Comparison of ENCODE assay signal across 9 cellular contexts in genomic region chr11:47143322-47143721, GRCh38. TPM values are rescaled to one million over a fixed set of nuclear protein-coding genes. Genes with fewer than 3 reads are reported as not detected.
DNase-seq lines count a peak whose midpoint lies in the region; ATAC-seq and TF ChIP-seq lines count a peak whose summit lies in the region.
"Had no signal": no experiment of that assay in that cellular context is flagged by ENCODE, and none has a peak within 500 bp of the region (broad histone marks: within the 10 kb centered on the region; RNA-seq: fewer than 3 reads in every experiment).

No MANE protein-coding gene starts in this region.

- H3K27me3 ChIP-seq in Panc1 (ENCODE audit: control insufficient read depth, insufficient read depth, low read length) (no peaks in the 10 kb centered on the region), prostate gland (replicated peaks; ENCODE audit: insufficient read depth) (no peaks in the 10 kb centered on the region)

- TF ChIP-seq POLR2A in prostate gland (IDR thresholded peaks at IDR 0.05) = no peak

- no peaks in the 10 kb centered on the region for H3K36me3 ChIP-seq in Panc1 (ENCODE audit: control insufficient read depth, insufficient read depth, low read length)
- H3K36me3 ChIP-seq in prostate gland = no peaks in the 10 kb centered on the region

- H3K9me3 ChIP-seq in Panc1 (ENCODE audit: control insufficient read depth, insufficient read depth, low read depth, low read length) = no peaks in the 10 kb centered on the region
- H3K9me3 ChIP-seq in prostate gland = no peaks in the 10 kb centered on the region

- DNase-seq in GM03348 (ENCODE audit: low spot score) (peak; percentile 83), Panc1 (ENCODE audit: low read depth, low spot score) (no peak), fibroblast of villous mesenchyme (ENCODE audit: low read depth) (peak; percentile 93), prostate gland (ENCODE audit: low spot score) (peak; percentile 50), GM20000 (ENCODE audit: low spot score) (no peak), ureter (ENCODE audit: low spot score) (no peak)
- DNase-seq in stimulated activated CD4-positive, alpha-beta T cell treated with anti-CD3 and anti-CD28 coated beads, Interleukin-1b, Interleukin-23, amount 100 ng/mL, for 48 hours = no peak
- DNase-seq: activated T-cell treated with anti-CD3 and anti-CD28 coated beads, Interleukin-2, amount 50 U/mL, for 72 hours had no signal

- no TSS peak for BruUV-seq in Panc1 (replicated peaks; lab: Mats Ljungman, UMichigan)

- in situ Hi-C loops in Panc1 (cut with HindIII; ENCODE audit: low pct_unique_long_range_greater_than_20kb, low sequenced_read_pairs) = no loop called here

- H3K27ac ChIP-seq in Panc1 (ENCODE audit: low read length) = no peak overlapping the region
- no peak overlapping the region for H3K27ac ChIP-seq in prostate gland

- 22% methylated on average over 3 of the region's 3 CpGs for WGBS in prostate gland

- ATAC-seq in Panc1 = peak; percentile 67; the same call in 1 of the 2 replicates
- ATAC-seq in HG02642 (IDR thresholded peaks at IDR 0.05; ENCODE audit: poor library complexity, unreplicated experiment) = no peak
- ATAC-seq: activated T-cell treated with anti-CD3 and anti-CD28 coated beads, Interleukin-2, amount 50 U/mL, for 72 hours had no signal

- POLR2A ChIA-PET in Panc1 (lab: Charles Lee) = no interaction called here

- H3K4me1 ChIP-seq in Panc1 (ENCODE audit: control insufficient read depth, insufficient read depth, low read length) (no peaks in the 10 kb centered on the region), prostate gland (replicated peaks) (no peaks in the 10 kb centered on the region)

- TF ChIP-seq CTCF in Panc1 (IDR thresholded peaks at IDR 0.05) = no peak
- no peak for TF ChIP-seq CTCF in fibroblast of villous mesenchyme (IDR thresholded peaks at IDR 0.05; ENCODE audit: insufficient read depth, low read depth, low read length)
- no peak for TF ChIP-seq CTCF in prostate gland (IDR thresholded peaks at IDR 0.05)
- no peak for TF ChIP-seq CTCF in GM20000 (IDR thresholded peaks at IDR 0.05; ENCODE audit: extremely low read depth, missing control alignments)

- intact Hi-C loops in Panc1 (cut with micrococcal nuclease; ENCODE audit: unreplicated experiment) (no loop called here), prostate gland (cut with DNase I) (no loop called here)

- H3K4me3 ChIP-seq in Panc1 (ENCODE audit: low read depth in 2 of 2, low read length in 2 of 2) (no peak overlapping the region), fibroblast of villous mesenchyme (ENCODE audit: low read depth, low read length) (no peak overlapping the region), prostate gland (no peak overlapping the region)

- CTCF ChIA-PET in Panc1 (lab: Charles Lee) = no interaction called here

RNA-seq across cellular contexts. Expression of gene ARFGAP2, which starts 33.4 kb away (rescaled TPM):
- total RNA-seq in Panc1 (2021; ENCODE audit: unreplicated experiment) (61.4 TPM), fibroblast of villous mesenchyme (101 and 112 TPM in 2 replicates), prostate gland (100 to 1,000 TPM; 111 to 146 TPM), ureter (105 TPM)
- 37.5 TPM for polyA plus RNA-seq in Panc1 (2012; ENCODE audit: insufficient read length)

RNA-seq across cellular contexts. Expression of gene PACSIN3, which starts 42.9 kb away (rescaled TPM):
- total RNA-seq in Panc1 (2021; ENCODE audit: unreplicated experiment) (45.3 TPM), fibroblast of villous mesenchyme (26.7 and 39.3 TPM in 2 replicates), prostate gland (10 to 100 TPM; 38.3 to 92.3 TPM), ureter (29.0 TPM)
- 60.0 TPM for polyA plus RNA-seq in Panc1 (2012; ENCODE audit: insufficient read length)

Comparison
In these comparisons a context has a peak if more than half of its experiments do, and no peak if none do; other contexts are left out.
1. DNase-seq: peak in GM03348 (single experiment), fibroblast of villous mesenchyme (single experiment) and prostate gland (single experiment); none in Panc1 (single experiment), stimulated activated CD4-positive, alpha-beta T cell treated with anti-CD3 and anti-CD28 coated beads, Interleukin-1b, Interleukin-23, amount 100 ng/mL, for 48 hours (single experiment), GM20000 (single experiment) and ureter (single experiment).